8 cellular contexts compared by ENCODE assay signal in the genomic region with DNA sequence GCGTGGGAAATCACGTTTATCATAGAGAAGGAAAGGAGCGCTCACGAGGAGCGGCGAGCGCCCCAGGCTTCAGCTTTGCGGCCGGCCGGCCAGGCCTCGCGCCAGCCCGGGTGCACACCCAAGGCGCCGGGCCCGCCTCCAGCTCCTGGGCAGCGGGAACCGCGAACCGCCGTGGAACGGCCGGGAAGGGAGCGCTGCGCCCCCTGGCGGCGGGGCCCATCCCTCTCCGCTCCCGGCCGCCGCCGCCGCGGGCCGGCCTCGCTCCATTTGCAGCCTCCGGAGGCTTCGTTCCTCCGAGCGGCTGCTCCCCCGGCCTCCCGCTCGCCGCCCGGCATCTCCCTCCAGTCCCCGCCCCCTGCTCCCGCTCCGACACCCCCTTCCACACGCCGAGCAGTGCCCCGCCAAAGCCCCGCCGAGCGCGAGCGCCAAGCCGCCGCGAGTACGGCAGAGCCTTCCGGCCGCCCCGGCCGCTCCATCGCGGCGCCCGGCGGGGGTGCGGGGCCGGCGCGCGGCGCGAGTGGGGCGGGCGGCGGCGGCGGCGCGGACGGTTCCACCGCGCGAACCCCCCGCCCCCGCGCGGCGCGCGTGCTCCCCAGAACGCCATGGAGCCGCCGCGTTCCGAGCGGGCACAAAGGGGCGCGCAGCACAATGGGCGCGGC. TPM values are rescaled to one million over a fixed set of nuclear protein-coding genes. Genes with fewer than 3 reads are reported as not detected.
DNase-seq lines count a peak whose midpoint lies in the region; ATAC-seq lines count a peak whose summit lies in the region.

No MANE protein-coding gene starts in this region.

- ATAC-seq in GM18861 (IDR thresholded peaks at IDR 0.05; ENCODE audit: unreplicated experiment) (peak; percentile 59), HG03095 (IDR thresholded peaks at IDR 0.05; ENCODE audit: unreplicated experiment) (peak; percentile 65), left colon (peak; percentile 83)

- intact Hi-C loops in left colon (cut with DNase I, micrococcal nuclease), result no loop called here

- DNase-seq in AG08396 (ENCODE audit: low spot score), result peak; percentile 98
- DNase-seq in NCI-H2227 (lab: John Stamatoyannopoulos, UW; ENCODE audit: unreplicated experiment), result peak; percentile 88
- peak; percentile 45 to 58 for DNase-seq in activated CD4-positive, alpha-beta T cell treated with anti-CD3 and anti-CD28 coated beads for 24 hours (ENCODE audit: low read depth in 2 of 2)
- peak; percentile 79 to 89 for DNase-seq in left colon
- DNase-seq in stimulated activated CD4-positive, alpha-beta T cell treated with anti-CD3 and anti-CD28 coated beads, Interleukin-1b, Interleukin-23, amount 100 ng/mL, for 48 hours, result peak; percentile 72

- H3K27ac ChIP-seq in cingulate gyrus (ENCODE audit: low read depth, low read length), result peak overlapping the region; percentile 81

RNA-seq across cellular contexts. Expression of gene BEND3, which starts 1.0 kb away (rescaled TPM):
- total RNA-seq in left colon, result 1 to 10 TPM; 5.6 to 8.3 TPM

Comparison
In these comparisons a context has a peak if more than half of its experiments do, and no peak if none do; other contexts are left out.
1. Peak in every context shown above with its lines: DNase-seq, ATAC-seq and H3K27ac ChIP-seq.